ENCODE assay signal across 8 cellular contexts in the genomic region with DNA sequence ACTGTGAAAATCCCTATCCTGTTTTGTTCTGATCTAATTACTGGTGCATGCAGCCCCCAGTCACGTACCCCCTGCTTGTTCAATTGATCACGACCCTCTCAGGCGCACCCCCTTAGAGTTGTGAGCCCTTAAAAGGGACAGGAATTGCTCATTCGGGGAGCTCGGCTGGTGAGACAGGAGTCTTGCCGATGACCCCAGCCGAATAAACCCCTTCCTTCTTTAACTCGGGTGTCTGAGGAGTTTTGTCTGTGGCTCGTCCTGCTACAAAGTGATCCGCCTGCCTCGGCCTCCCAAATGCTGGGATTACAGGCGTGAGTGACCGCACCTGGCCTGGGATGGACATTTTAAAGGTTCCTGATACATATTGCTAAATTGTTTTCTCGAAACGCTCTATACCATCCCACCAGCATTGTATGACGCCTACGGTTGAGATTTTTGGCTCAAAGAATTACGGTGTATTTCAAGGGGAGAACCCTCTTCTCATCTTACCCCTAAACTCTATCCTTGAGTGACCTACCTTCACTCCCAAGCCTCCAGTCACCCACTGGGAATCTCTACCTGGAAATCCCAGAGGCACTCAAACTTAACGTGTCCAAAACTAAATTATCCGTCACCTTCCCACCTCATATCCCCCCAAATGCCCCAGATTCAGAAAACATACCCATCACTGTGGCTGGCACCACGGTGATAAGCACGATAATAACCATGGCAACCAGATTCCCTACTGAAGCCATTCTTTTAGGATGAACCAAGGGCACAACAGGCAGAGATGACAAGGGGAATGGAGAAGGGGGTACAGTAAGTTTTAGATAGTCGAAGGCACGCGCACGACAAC. TPM values are rescaled to one million over a fixed set of nuclear protein-coding genes. Genes with fewer than 3 reads are reported as not detected.
A peak's percentile ranks its signal among the peaks of the same experiment; 100 is the strongest.
DNase-seq lines count a peak whose midpoint lies in the region; FAIRE-seq lines count a peak whose summit lies in the region.

No MANE protein-coding gene starts in this region.

- peaks cover 32% of the 10 kb centered on the region for H3K4me1 Mint-ChIP-seq in T-helper 1 cell treated with Interleukin-12 subunit alpha and Interleukin-12 subunit beta and Interleukin-4 antibody, amounts not matched to agents 30 μg/mL and 1 μg/mL, for 36 hours (ENCODE audit: low read depth)

- H3K27me3 Mint-ChIP-seq in T-helper 1 cell treated with Interleukin-12 subunit alpha and Interleukin-12 subunit beta and Interleukin-4 antibody, amounts not matched to agents 30 μg/mL and 1 μg/mL, for 36 hours (ENCODE audit: low read depth), result no peaks in the 10 kb centered on the region

- DNase-seq in T-helper 1 cell (no peak), NCI-H146 (lab: John Stamatoyannopoulos, UW) (peak; percentile 66), neuronal stem cell (ENCODE audit: low spot score) (no peak), cerebellar cortex (ENCODE audit: low spot score) (no peak), HTR-8/SVneo (ENCODE audit: insufficient read length, low spot score) (no peak), foreskin melanocyte (no peak)
- no peak for DNase-seq in effector memory CD4-positive, alpha-beta T cell

- no peak overlapping the region for H3K14ac ChIP-seq in neuronal stem cell (ENCODE audit: low read length)

- no peak overlapping the region for H3K4ac ChIP-seq in neuronal stem cell (ENCODE audit: low read length)

- H3K23ac ChIP-seq in neuronal stem cell (ENCODE audit: low read depth, low read length, poor library complexity), result no peak overlapping the region

- no peak overlapping the region for H2BK12ac ChIP-seq in neuronal stem cell (ENCODE audit: low read length)

- peak overlapping the region; percentile 87 for H3K4me3 Mint-ChIP-seq in T-helper 1 cell treated with Interleukin-12 subunit alpha and Interleukin-12 subunit beta and Interleukin-4 antibody, amounts not matched to agents 30 μg/mL and 1 μg/mL, for 36 hours

- H4K8ac ChIP-seq in neuronal stem cell (ENCODE audit: low read depth, low read length), result peak overlapping the region; percentile 9

- H3K9me3 ChIP-seq in effector memory CD4-positive, alpha-beta T cell (ENCODE audit: control insufficient read depth, low read length), result no peaks in the 10 kb centered on the region
- H3K9me3 ChIP-seq in neuronal stem cell (replicated peaks in 1 of 2; ENCODE audit: control insufficient read depth in 2 of 2, insufficient read depth in 1 of 2, low read depth in 1 of 2, low read length in 2 of 2), result no peaks in the 10 kb centered on the region

- H3K36me3 Mint-ChIP-seq in T-helper 1 cell treated with Interleukin-12 subunit alpha and Interleukin-12 subunit beta and Interleukin-4 antibody, amounts not matched to agents 30 μg/mL and 1 μg/mL, for 36 hours (ENCODE audit: low read depth), result peaks cover 12% of the 10 kb centered on the region

- H3K4me1 ChIP-seq in effector memory CD4-positive, alpha-beta T cell (ENCODE audit: control insufficient read depth, insufficient read depth, low read length, poor library complexity, severe bottlenecking), result peaks cover 14% of the 10 kb centered on the region
- H3K4me1 ChIP-seq in neuronal stem cell (ENCODE audit: control insufficient read depth in 2 of 2, insufficient read depth in 1 of 2, low read depth in 1 of 2, low read length in 2 of 2), result peaks cover 2 to 7% of the 10 kb centered on the region in 2 donors

- H3K79me1 ChIP-seq in neuronal stem cell (ENCODE audit: low read depth, low read length), result peaks cover 5% of the 10 kb centered on the region

- no CpG with 5 or more reads among the region's 26 CpGs for WGBS in neuronal stem cell (ENCODE audit: extremely low coverage in 2 of 2, insufficient read length in 2 of 2, insufficient replicate concordance in 1 of 2), 2 donors

- H3K27me3 ChIP-seq in effector memory CD4-positive, alpha-beta T cell (replicated peaks; ENCODE audit: control insufficient read depth, insufficient read depth, low read length, poor library complexity, severe bottlenecking), result no peaks in the 10 kb centered on the region
- no peaks in the 10 kb centered on the region for H3K27me3 ChIP-seq in neuronal stem cell (ENCODE audit: control insufficient read depth in 3 of 3, insufficient read depth in 3 of 3, low read depth in 1 of 3, low read length in 3 of 3)

- H2BK15ac ChIP-seq in neuronal stem cell (ENCODE audit: low read length), result no peak overlapping the region

- no peak overlapping the region for H2BK5ac ChIP-seq in neuronal stem cell (ENCODE audit: low read length)

- H3K4me2 ChIP-seq in neuronal stem cell (ENCODE audit: insufficient read depth, low read length, poor library complexity, severe bottlenecking), result peak overlapping the region; percentile 60

- peak overlapping the region; percentile 89 for H3K4me3 ChIP-seq in effector memory CD4-positive, alpha-beta T cell (ENCODE audit: insufficient read depth, low read depth, low read length, poor library complexity, severe bottlenecking)
- H3K4me3 ChIP-seq in neuronal stem cell (ENCODE audit: low read length in 2 of 2), result peak overlapping the region; percentile 77 to 85

- no peak overlapping the region for H2BK120ac ChIP-seq in neuronal stem cell (ENCODE audit: low read depth, low read length)

- no peaks in the 10 kb centered on the region for H3K9me3 Mint-ChIP-seq in T-helper 1 cell treated with Interleukin-12 subunit alpha and Interleukin-12 subunit beta and Interleukin-4 antibody, amounts not matched to agents 30 μg/mL and 1 μg/mL, for 36 hours

- H3K27ac Mint-ChIP-seq in T-helper 1 cell treated with Interleukin-12 subunit alpha and Interleukin-12 subunit beta and Interleukin-4 antibody, amounts not matched to agents 30 μg/mL and 1 μg/mL, for 36 hours, result peak overlapping the region; percentile 87

- no peak overlapping the region for H4K91ac ChIP-seq in neuronal stem cell (ENCODE audit: low read depth, low read length, poor library complexity)

- no peak for FAIRE-seq in HTR-8/SVneo (lab: Jason Lieb, UNC)

- peak overlapping the region; percentile 78 for H3K9ac ChIP-seq in neuronal stem cell (ENCODE audit: low read depth, low read length, poor library complexity)

- H3K27ac ChIP-seq in effector memory CD4-positive, alpha-beta T cell (ENCODE audit: insufficient read depth, low read length, poor library complexity, severe bottlenecking), result peak overlapping the region; percentile 93
- H3K27ac ChIP-seq in neuronal stem cell (replicated peaks; ENCODE audit: low read length), result no peak overlapping the region

- no peak overlapping the region for H2AK5ac ChIP-seq in neuronal stem cell (ENCODE audit: low read depth, low read length)

- no peaks in the 10 kb centered on the region for H3K36me3 ChIP-seq in effector memory CD4-positive, alpha-beta T cell (ENCODE audit: control insufficient read depth, insufficient read depth, low read length)
- H3K36me3 ChIP-seq in neuronal stem cell (replicated peaks in 1 of 2; ENCODE audit: control insufficient read depth in 2 of 2, insufficient read depth in 2 of 2, low read length in 2 of 2), result peaks cover 0 to 22% of the 10 kb centered on the region in 2 donors

- peak overlapping the region; percentile 74 for H3K18ac ChIP-seq in neuronal stem cell (ENCODE audit: low read length)

- peak overlapping the region; percentile 94 for H2AFZ ChIP-seq in neuronal stem cell (ENCODE audit: low read length)

RNA-seq across cellular contexts. Expression of gene POLA2, which starts 0.8 kb away (rescaled TPM):
- 13.5 TPM for polyA plus RNA-seq in neuronal stem cell (2013, experiment 1 of 2)
- 13.4 TPM for polyA plus RNA-seq in neuronal stem cell (2013, experiment 2 of 2)

RNA-seq across cellular contexts. Expression of gene CDC42EP2, which starts 53.7 kb away (rescaled TPM):
- polyA plus RNA-seq in neuronal stem cell (2013, experiment 1 of 2), result 1.4 TPM
- polyA plus RNA-seq in neuronal stem cell (2013, experiment 2 of 2), result 1.6 TPM
